In genomic region chr5:145891378-145891777, GRCh38 we compare ENCODE assay signal across 14 cellular contexts. TPM values are rescaled to one million over a fixed set of nuclear protein-coding genes. Genes with fewer than 3 reads are reported as not detected.
"Had no signal": no experiment of that assay in that cellular context is flagged by ENCODE, and none has a peak within 500 bp of the region (broad histone marks: within the 10 kb centered on the region; RNA-seq: fewer than 3 reads in every experiment).

No MANE protein-coding gene starts in this region.

RNA-seq across cellular contexts. Expression of gene GRXCR2, which starts 18.6 kb away (rescaled TPM):
- total RNA-seq: activated B cell treated with CpG ODN at 0.5 μM for 24 hours; activated CD4-positive, alpha-beta memory T cell treated with anti-CD3 and anti-CD28 coated beads for 36 hours; activated CD4-positive, alpha-beta memory T cell treated with anti-CD3 and anti-CD28 coated beads, Interleukin-2, amount 10 ng/mL, durations not matched to agents 7 days and 5 days; activated CD4-positive, alpha-beta T cell treated with anti-CD3 and anti-CD28 coated beads for 36 hours; activated CD4-positive, alpha-beta T cell treated with anti-CD3 and anti-CD28 coated beads, Interleukin-2, amount 10 ng/mL, durations not matched to agents 24 days and 14 days; activated CD4-positive, alpha-beta T cell treated with anti-CD3 and anti-CD28 coated beads, Interleukin-2, amount 10 ng/mL, durations not matched to agents 7 days and 5 days; activated CD8-positive, alpha-beta memory T cell treated with anti-CD3 and anti-CD28 coated beads for 36 hours; activated CD8-positive, alpha-beta memory T cell treated with anti-CD3 and anti-CD28 coated beads, Interleukin-2, amount 10 ng/mL, durations not matched to agents 7 days and 5 days; activated CD8-positive, alpha-beta T cell treated with anti-CD3 and anti-CD28 coated beads for 36 hours; activated CD8-positive, alpha-beta T cell treated with anti-CD3 and anti-CD28 coated beads, Interleukin-2, amount 10 ng/mL, durations not matched to agents 7 days and 5 days; T-helper 1 cell treated with Interleukin-12 subunit alpha and Interleukin-12 subunit beta and Interleukin-4 antibody, amounts not matched to agents 30 ng/mL and 1 ng/mL, for 36 hours; T-helper 17 cell; T-helper 2 cell treated with Interferon-gamma antibody and Interleukin-4, amounts not matched to agents 100 ng/mL and 5 ng/mL, for 36 hours; WTC11 had no signal

RNA-seq across cellular contexts. Expression of gene SH3RF2, which starts 45.0 kb away (rescaled TPM):
- total RNA-seq: activated B cell treated with CpG ODN at 0.5 μM for 24 hours; activated CD8-positive, alpha-beta memory T cell treated with anti-CD3 and anti-CD28 coated beads for 36 hours; activated CD8-positive, alpha-beta T cell treated with anti-CD3 and anti-CD28 coated beads for 36 hours; activated CD8-positive, alpha-beta T cell treated with anti-CD3 and anti-CD28 coated beads, Interleukin-2, amount 10 ng/mL, durations not matched to agents 7 days and 5 days had no signal
